Comparison of ENCODE assay signal across 8 cellular contexts in the genomic region with DNA sequence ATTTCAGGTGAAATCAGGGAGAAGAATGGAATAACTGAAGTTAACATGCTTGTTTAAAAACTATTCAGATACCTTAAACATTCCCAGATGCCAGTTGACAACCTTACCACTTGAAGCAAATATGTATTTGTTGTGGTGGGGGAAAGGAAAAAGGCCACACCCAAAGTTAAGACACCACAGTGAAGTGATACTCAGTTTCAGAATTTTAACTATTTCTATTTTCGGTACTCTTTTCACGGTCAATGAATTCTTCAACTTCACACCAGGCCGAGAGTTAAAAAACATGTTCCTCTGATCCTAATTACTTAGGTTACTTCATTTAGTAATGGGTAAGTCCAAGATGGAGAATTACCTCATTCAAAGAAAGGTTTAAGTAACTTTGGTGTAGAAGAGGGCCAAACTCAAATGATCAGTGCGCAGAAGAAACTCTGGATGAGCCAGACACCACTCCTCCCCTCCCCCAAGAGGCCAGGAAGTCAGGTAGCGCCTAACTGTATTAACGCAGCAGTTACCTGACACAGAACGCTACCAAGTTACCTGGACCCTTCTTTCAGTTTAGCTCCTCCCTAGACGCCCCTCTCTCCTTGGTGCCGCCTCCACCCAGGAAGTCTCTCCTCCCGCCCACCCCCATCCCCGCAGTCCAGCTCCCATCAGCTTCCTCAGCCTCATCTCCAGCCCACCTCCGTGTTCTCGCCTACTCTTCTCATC. TPM values are rescaled to one million over a fixed set of nuclear protein-coding genes. Genes with fewer than 3 reads are reported as not detected.
DNase-seq lines count a peak whose midpoint lies in the region; ATAC-seq and TF ChIP-seq lines count a peak whose summit lies in the region.

No MANE protein-coding gene starts in this region.

- DNase-seq in AG04449 (ENCODE audit: low read depth, low spot score) (no peak), T-helper 9 cell (peak; percentile 31), upper lobe of left lung (peak in 1 of 2 donors; percentile 27), posterior vena cava (ENCODE audit: low spot score) (no peak)
- DNase-seq in effector memory CD8-positive, alpha-beta T cell: peak in 2 of 3 experiments; percentile 8 to 19

- H3K9ac ChIP-seq in mucosa of stomach (ENCODE audit: low read length): peak overlapping the region; percentile 84

- no peaks in the 10 kb centered on the region for H3K27me3 Mint-ChIP-seq in effector memory CD8-positive, alpha-beta T cell

- no peak for TF ChIP-seq EP300 in upper lobe of left lung (IDR thresholded peaks at IDR 0.05)

- TF ChIP-seq CTCF in AG04449 (IDR thresholded peaks at IDR 0.05; ENCODE audit: insufficient read depth, low read length, missing control alignments): no peak
- no peak for TF ChIP-seq CTCF in upper lobe of left lung (IDR thresholded peaks at IDR 0.05)

- TF ChIP-seq POLR2A in upper lobe of left lung (IDR thresholded peaks at IDR 0.05): no peak

- no peaks in the 10 kb centered on the region for H3K27me3 ChIP-seq in mucosa of stomach (ENCODE audit: control insufficient read depth, insufficient read depth, low read length)
- no peaks in the 10 kb centered on the region for H3K27me3 ChIP-seq in upper lobe of left lung

- CTCF ChIA-PET in AG04449 (lab: Yijun Ruan, JAX): no interaction called here

- WGBS in upper lobe of left lung, 2 donors: 4 to 5% methylated on average over 12 to 13 of the region's 13 CpGs

- H3K4me3 ChIP-seq in AG04449 (ENCODE audit: low read depth, low read length): peak overlapping the region; percentile 88
- peak overlapping the region; percentile 93 for H3K4me3 ChIP-seq in mucosa of stomach (ENCODE audit: low read length)
- H3K4me3 ChIP-seq in upper lobe of left lung: peak overlapping the region; percentile 60 to 92 (median 90)

- no peaks in the 10 kb centered on the region for H3K36me3 ChIP-seq in mucosa of stomach (ENCODE audit: control insufficient read depth, insufficient read depth, low read length)
- H3K36me3 ChIP-seq in upper lobe of left lung: peaks cover 0 to 2% (median 0%) of the 10 kb centered on the region in 4 donors

- peak; percentile 21 for ATAC-seq in GM18867 (IDR thresholded peaks at IDR 0.05; ENCODE audit: unreplicated experiment)
- ATAC-seq in HG03175 (IDR thresholded peaks at IDR 0.05; ENCODE audit: unreplicated experiment): peak; percentile 9
- ATAC-seq in effector memory CD8-positive, alpha-beta T cell (replicated peaks): no peak
- ATAC-seq in upper lobe of left lung (ENCODE audit: low FRiP score in 2 of 2): peak; percentile 14 to 19

- H3K4me1 ChIP-seq in mucosa of stomach (ENCODE audit: control insufficient read depth, insufficient read depth, low read length) (peaks cover 12% of the 10 kb centered on the region), upper lobe of left lung (peaks cover 48 to 52% (median 50%) of the 10 kb centered on the region in 4 donors)

- H3K27ac ChIP-seq in upper lobe of left lung: peak overlapping the region; percentile 85 to 92 (median 91)

- H3K9me3 ChIP-seq in mucosa of stomach (ENCODE audit: control insufficient read depth, low read length): no peaks in the 10 kb centered on the region
- H3K9me3 ChIP-seq in upper lobe of left lung: no peaks in the 10 kb centered on the region

- H3K27ac Mint-ChIP-seq in effector memory CD8-positive, alpha-beta T cell: peak overlapping the region; percentile 95

- H3K36me3 Mint-ChIP-seq in effector memory CD8-positive, alpha-beta T cell (ENCODE audit: insufficient read depth): peaks cover 21% of the 10 kb centered on the region

- peaks cover 0 to 7% of the 10 kb centered on the region in 2 donors for H3K9me3 Mint-ChIP-seq in effector memory CD8-positive, alpha-beta T cell

- intact Hi-C loops in posterior vena cava (cut with DNase I): loop anchor here in 1 of 2 donors (10.0 kb wide), 1 partner anchor 312 kb away; a partner anchor contains a TSS

- peak overlapping the region; percentile 96 for H3K4me3 Mint-ChIP-seq in effector memory CD8-positive, alpha-beta T cell

- H3K4me1 Mint-ChIP-seq in effector memory CD8-positive, alpha-beta T cell (ENCODE audit: low read depth in 2 of 2): peaks cover 55 to 64% of the 10 kb centered on the region in 2 donors

- POLR2A ChIA-PET in AG04449 (lab: Yijun Ruan, JAX): interaction anchor here (0.7 to 1.4 kb wide), 2 partner anchors 10 to 18 kb away, joined by 3 to 4 read pairs; no protein-coding TSS in a partner anchor

RNA-seq across cellular contexts. Expression of a gene that starts 0.7 kb away (rescaled TPM):
- total RNA-seq in upper lobe of left lung (100 to 1,000 TPM in 2 of 6 donors, 10 to 100 TPM in 4; 34.2 to 145 (median 87.3) TPM), posterior vena cava (10 to 100 TPM; 89.3 to 95.0 TPM)

Comparison
In these comparisons a context has a peak if more than half of its experiments do, and no peak if none do; other contexts are left out.
1. DNase-seq: peak in T-helper 9 cell (single experiment) and effector memory CD8-positive, alpha-beta T cell (2 of 3); none in AG04449 (single experiment) and posterior vena cava (single experiment).
2. Peak in every context shown above with its lines, with median percentiles within 50 percentile points of each other: H3K4me3 ChIP-seq.